ENCODE assay signal across 9 cellular contexts in genomic region chr1:160169553-160170399, GRCh38. TPM values are rescaled to one million over a fixed set of nuclear protein-coding genes. Genes with fewer than 3 reads are reported as not detected.
DNase-seq lines count a peak whose midpoint lies in the region; ATAC-seq, FAIRE-seq and TF ChIP-seq lines count a peak whose summit lies in the region.
"Had no signal": no experiment of that assay in that cellular context is flagged by ENCODE, and none has a peak within 500 bp of the region (broad histone marks: within the 10 kb centered on the region; RNA-seq: fewer than 3 reads in every experiment).

No MANE protein-coding gene starts in this region.

- BruUV-seq in HepG2 (replicated peaks; lab: Mats Ljungman, UMichigan), result no TSS peak

- CTCF ChIA-PET in HepG2 (lab: Yijun Ruan, JAX; ENCODE audit: low intra/inter-chr PET ratio, low total read pairs), result no interaction called here

- no peaks in the 10 kb centered on the region for H3K9me3 ChIP-seq in HepG2 (ENCODE audit: low read length)
- no peaks in the 10 kb centered on the region for H3K9me3 ChIP-seq in right lobe of liver

- 28% methylated on average over 15 of the region's 15 CpGs for WGBS in HepG2 (ENCODE audit: low lambda C conversion rate)
- WGBS in right lobe of liver (ENCODE audit: insufficient coverage, low coverage, low lambda C conversion rate, missing lambda C conversion rate), result 34% methylated on average over 10 of the region's 15 CpGs

- H2AFZ ChIP-seq in HepG2 (ENCODE audit: low read length), result no peak overlapping the region

- TF ChIP-seq EP300 in HepG2 (IDR thresholded peaks at IDR 0.05; ENCODE audit: low read depth in 2 of 2, low read length in 2 of 2) (no peak), HepG2 (CRISPR knock-in tag; IDR thresholded peaks at IDR 0.05; ENCODE audit: borderline replicate concordance) (no peak)

- H3K27ac ChIP-seq in HepG2 (ENCODE audit: extremely low read length, insufficient read depth, low read length) (no peak overlapping the region), right lobe of liver (no peak overlapping the region)

- intact Hi-C loops in HepG2 (cut with micrococcal nuclease; ENCODE audit: unreplicated experiment), result no loop called here
- intact Hi-C loops in right lobe of liver (cut with DNase I), result loop anchor here in 1 of 2 donors (10.0 kb wide), 1 partner anchor 55 kb away; the partner anchor contains the start of gene ATP1A2

- no peak overlapping the region for H3K27ac Mint-ChIP-seq in activated T-helper 17 cell treated with anti-CD3 and anti-CD28 coated beads, Interleukin-2, amount 50 U/mL, for 72 hours
- H3K27ac Mint-ChIP-seq: T-helper 1 cell treated with Interleukin-12 subunit alpha and Interleukin-12 subunit beta and Interleukin-4 antibody, amounts not matched to agents 30 μg/mL and 1 μg/mL, for 36 hours had no signal

- TF ChIP-seq CTCF in HepG2 (CRISPR knock-in tag; IDR thresholded peaks at IDR 0.05), result no peak
- no peak for TF ChIP-seq CTCF in right lobe of liver (IDR thresholded peaks at IDR 0.05)

- H3K79me2 ChIP-seq in HepG2 (ENCODE audit: insufficient read depth, low read length), result no peaks in the 10 kb centered on the region

- in situ Hi-C loops in HepG2 (cut with HindIII; ENCODE audit: extremely low pct_ligation_motif_present, low pct_unique_long_range_greater_than_20kb), result no loop called here

- no peak for FAIRE-seq in HepG2 (lab: Jason Lieb, UNC)

- TF ChIP-seq POLR2A in HepG2 (IDR thresholded peaks at IDR 0.05; ENCODE audit: insufficient read depth in 1 of 2, low read depth in 2 of 2, low read length in 2 of 2) (no peak), right lobe of liver (IDR thresholded peaks at IDR 0.05) (no peak)

- H3K4me2 ChIP-seq in HepG2 (ENCODE audit: low read depth, low read length), result no peak overlapping the region; the same call in 1 of the 2 replicates

- H3K9me3 Mint-ChIP-seq in activated T-helper 17 cell treated with anti-CD3 and anti-CD28 coated beads, Interleukin-2, amount 50 U/mL, for 72 hours, result no peaks in the 10 kb centered on the region
- H3K9me3 Mint-ChIP-seq: T-helper 1 cell treated with Interleukin-12 subunit alpha and Interleukin-12 subunit beta and Interleukin-4 antibody, amounts not matched to agents 30 μg/mL and 1 μg/mL, for 36 hours had no signal

- H3K4me1 Mint-ChIP-seq in activated T-helper 17 cell treated with anti-CD3 and anti-CD28 coated beads, Interleukin-2, amount 50 U/mL, for 72 hours, result peaks cover 9% of the 10 kb centered on the region

- H3K27me3 Mint-ChIP-seq in activated T-helper 17 cell treated with anti-CD3 and anti-CD28 coated beads, Interleukin-2, amount 50 U/mL, for 72 hours, result peaks cover 28% of the 10 kb centered on the region

- H3K9ac ChIP-seq in HepG2 (ENCODE audit: insufficient read depth, low read depth, low read length), result no peak overlapping the region

- no peak overlapping the region for H3K4me3 Mint-ChIP-seq in activated T-helper 17 cell treated with anti-CD3 and anti-CD28 coated beads, Interleukin-2, amount 50 U/mL, for 72 hours
- H3K4me3 Mint-ChIP-seq: T-helper 1 cell treated with Interleukin-12 subunit alpha and Interleukin-12 subunit beta and Interleukin-4 antibody, amounts not matched to agents 30 μg/mL and 1 μg/mL, for 36 hours had no signal

- DNase-seq in HepG2 (ENCODE audit: low spot score) (no peak), right lobe of liver (no peak), COLO829 (ENCODE audit: low spot score) (no peak), cortex of kidney (lab: John Stamatoyannopoulos, UW) (no peak), cerebellar cortex (ENCODE audit: low spot score) (no peak)
- peak; percentile 63 for DNase-seq in stimulated activated naive CD8-positive, alpha-beta T cell treated with anti-CD3 and anti-CD28 coated beads, Interleukin-15, Interleukin-2, amounts not matched to agents 100 U/mL and 50 U/mL, for 24 hours

- POLR2A ChIA-PET in HepG2 (lab: Yijun Ruan, JAX), result no interaction called here

- peaks cover 15% of the 10 kb centered on the region; the same call in 1 of the 2 replicates for H3K4me1 ChIP-seq in HepG2 (ENCODE audit: insufficient read depth, low read length)
- no peaks in the 10 kb centered on the region for H3K4me1 ChIP-seq in right lobe of liver

- no peak for TF ChIP-seq RAD21 in HepG2 (CRISPR knock-in tag; IDR thresholded peaks at IDR 0.05)

- H3K36me3 ChIP-seq in HepG2 (replicated peaks in 1 of 2; ENCODE audit: control insufficient read depth in 1 of 2, insufficient read depth in 2 of 2, low read length in 2 of 2) (no peaks in the 10 kb centered on the region), right lobe of liver (no peaks in the 10 kb centered on the region)

- H4K20me1 ChIP-seq in HepG2 (ENCODE audit: insufficient read depth, low read length), result no peaks in the 10 kb centered on the region

- no peaks in the 10 kb centered on the region for H3K36me3 Mint-ChIP-seq in activated T-helper 17 cell treated with anti-CD3 and anti-CD28 coated beads, Interleukin-2, amount 50 U/mL, for 72 hours (ENCODE audit: low read depth)

- peak; percentile 71 for ATAC-seq in HepG2
- no peak for ATAC-seq in right lobe of liver
- ATAC-seq in HG03520 (IDR thresholded peaks at IDR 0.05; ENCODE audit: unreplicated experiment), result peak; percentile 43
- peak; percentile 72 for ATAC-seq in activated T-helper 17 cell treated with anti-CD3 and anti-CD28 coated beads, Interleukin-2, amount 50 U/mL, for 72 hours (replicated peaks)
- peak; percentile 69 for ATAC-seq in stimulated activated naive CD8-positive, alpha-beta T cell treated with anti-CD3 and anti-CD28 coated beads, Interleukin-15, Interleukin-2, amounts not matched to agents 100 U/mL and 50 U/mL, for 24 hours

- no peak overlapping the region for H3K4me3 ChIP-seq in HepG2 (replicated peaks in 1 of 3; ENCODE audit: insufficient read depth in 1 of 3, low read depth in 2 of 3, low read length in 3 of 3)
- H3K4me3 ChIP-seq in right lobe of liver, result no peak overlapping the region

- H3K27me3 ChIP-seq in HepG2 (ENCODE audit: control insufficient read depth in 1 of 2, insufficient read depth in 2 of 2, low read length in 2 of 2), result peaks cover 2 to 47% of the 10 kb centered on the region in 2 experiments; a peak in 3 of 5 replicates
- H3K27me3 ChIP-seq in right lobe of liver, result no peaks in the 10 kb centered on the region

RNA-seq across cellular contexts. Expression of gene ATP1A4, which starts 18.4 kb away (rescaled TPM):
- not detected in 2 replicates for total RNA-seq in HepG2 (2016; rRNA removed; fragmentation: Illumina TruSeq; extraction: Trizol)
- not detected in 2 replicates for total RNA-seq in HepG2 (2016; cell fraction: cytosol; rRNA removed; fragmentation: Illumina TruSeq; extraction: Trizol; ENCODE audit: low read depth)
- total RNA-seq in HepG2 (2016; cell fraction: insoluble cytoplasmic fraction; rRNA removed; fragmentation: Illumina TruSeq; extraction: Trizol), result not detected in 2 replicates
- not detected in 2 replicates for total RNA-seq in HepG2 (2016; cell fraction: membrane; rRNA removed; fragmentation: Illumina TruSeq; extraction: Trizol)
- total RNA-seq in HepG2 (2016; cell fraction: nucleus; rRNA removed; fragmentation: Illumina TruSeq; extraction: Trizol), result not detected in 2 replicates
- not detected in 2 replicates for polyA plus RNA-seq in HepG2 (2011; rRNA removed)
- polyA plus RNA-seq in HepG2 (2011; cell fraction: cytosol; rRNA removed), result not detected in 2 replicates
- not detected in 2 replicates for polyA plus RNA-seq in HepG2 (2011; cell fraction: nucleus; rRNA removed)
- not detected in 2 replicates for polyA plus RNA-seq in HepG2 (2012)
- polyA plus RNA-seq in HepG2 (2016; cell fraction: cytosol; fragmentation: Illumina TruSeq; extraction: Trizol; ENCODE audit: low read depth), result not detected in 2 replicates
- not detected in 2 replicates for polyA plus RNA-seq in HepG2 (2016; cell fraction: insoluble cytoplasmic fraction; fragmentation: Illumina TruSeq; extraction: Trizol; ENCODE audit: low read depth)
- not detected in 2 replicates for polyA plus RNA-seq in HepG2 (2016; cell fraction: membrane; fragmentation: Illumina TruSeq; extraction: Trizol; ENCODE audit: low read depth)
- polyA plus RNA-seq in HepG2 (2016; cell fraction: nucleus; fragmentation: Illumina TruSeq; extraction: Trizol; ENCODE audit: insufficient read depth, low read depth), result not detected in 2 replicates
- polyA minus RNA-seq in HepG2 (2011; rRNA and poly(A)+ RNA removed; ENCODE audit: low replicate concordance), result not detected in 2 replicates
- polyA minus RNA-seq in HepG2 (2011; cell fraction: cytosol; rRNA and poly(A)+ RNA removed), result not detected in 2 replicates
- not detected in 2 replicates for polyA minus RNA-seq in HepG2 (2011; cell fraction: nucleus; rRNA and poly(A)+ RNA removed)
- total RNA-seq in right lobe of liver, result not detected
- total RNA-seq in activated T-helper 17 cell treated with anti-CD3 and anti-CD28 coated beads, Interleukin-2, amount 50 U/mL, for 72 hours, result under 1 TPM in 1 of 2 donors, not detected in 1; 0.48 TPM

RNA-seq across cellular contexts. Expression of gene CASQ1, which starts 20.6 kb away (rescaled TPM):
- total RNA-seq in HepG2 (2016; rRNA removed; fragmentation: Illumina TruSeq; extraction: Trizol) (0.20 TPM in 2 replicates), right lobe of liver (under 1 TPM in 1 of 6 experiments, not detected in 5; 0.25 TPM)
- not detected in 2 replicates for total RNA-seq in HepG2 (2016; cell fraction: cytosol; rRNA removed; fragmentation: Illumina TruSeq; extraction: Trizol; ENCODE audit: low read depth)
- total RNA-seq in HepG2 (2016; cell fraction: insoluble cytoplasmic fraction; rRNA removed; fragmentation: Illumina TruSeq; extraction: Trizol), result 0.06 TPM in 1 of 2 replicates, not detected in the other
- 0.19 TPM in 1 of 2 replicates, not detected in the other for total RNA-seq in HepG2 (2016; cell fraction: membrane; rRNA removed; fragmentation: Illumina TruSeq; extraction: Trizol)
- not detected in 2 replicates for total RNA-seq in HepG2 (2016; cell fraction: nucleus; rRNA removed; fragmentation: Illumina TruSeq; extraction: Trizol)
- 0.09 TPM in 2 replicates for polyA plus RNA-seq in HepG2 (2011; rRNA removed)
- polyA plus RNA-seq in HepG2 (2011; cell fraction: cytosol; rRNA removed), result 0.05 TPM in 1 of 2 replicates, not detected in the other
- not detected in 2 replicates for polyA plus RNA-seq in HepG2 (2011; cell fraction: nucleus; rRNA removed)
- polyA plus RNA-seq in HepG2 (2012), result 0.12 TPM in 1 of 2 replicates, not detected in the other
- polyA plus RNA-seq in HepG2 (2016; cell fraction: cytosol; fragmentation: Illumina TruSeq; extraction: Trizol; ENCODE audit: low read depth), result 0.09 and 0.17 TPM in 2 replicates
- polyA plus RNA-seq in HepG2 (2016; cell fraction: insoluble cytoplasmic fraction; fragmentation: Illumina TruSeq; extraction: Trizol; ENCODE audit: low read depth), result 0.30 and 0.41 TPM in 2 replicates
- polyA plus RNA-seq in HepG2 (2016; cell fraction: membrane; fragmentation: Illumina TruSeq; extraction: Trizol; ENCODE audit: low read depth), result 0.21 and 0.30 TPM in 2 replicates
- polyA plus RNA-seq in HepG2 (2016; cell fraction: nucleus; fragmentation: Illumina TruSeq; extraction: Trizol; ENCODE audit: insufficient read depth, low read depth), result not detected in 2 replicates
- not detected in 2 replicates for polyA minus RNA-seq in HepG2 (2011; rRNA and poly(A)+ RNA removed; ENCODE audit: low replicate concordance)
- polyA minus RNA-seq in HepG2 (2011; cell fraction: cytosol; rRNA and poly(A)+ RNA removed), result not detected in 2 replicates
- polyA minus RNA-seq in HepG2 (2011; cell fraction: nucleus; rRNA and poly(A)+ RNA removed), result not detected in 2 replicates
- total RNA-seq in activated T-helper 17 cell treated with anti-CD3 and anti-CD28 coated beads, Interleukin-2, amount 50 U/mL, for 72 hours, result not detected

RNA-seq across cellular contexts. Expression of gene PEA15, which starts 35.4 kb away (rescaled TPM):
- total RNA-seq in HepG2 (2016; rRNA removed; fragmentation: Illumina TruSeq; extraction: Trizol) (12.1 and 15.8 TPM in 2 replicates), right lobe of liver (10 to 100 TPM; 11.5 to 45.7 (median 18.0) TPM)
- total RNA-seq in HepG2 (2016; cell fraction: cytosol; rRNA removed; fragmentation: Illumina TruSeq; extraction: Trizol; ENCODE audit: low read depth), result 5.3 and 6.2 TPM in 2 replicates
- total RNA-seq in HepG2 (2016; cell fraction: insoluble cytoplasmic fraction; rRNA removed; fragmentation: Illumina TruSeq; extraction: Trizol), result 13.1 and 13.5 TPM in 2 replicates
- total RNA-seq in HepG2 (2016; cell fraction: membrane; rRNA removed; fragmentation: Illumina TruSeq; extraction: Trizol), result 19.6 and 23.0 TPM in 2 replicates
- total RNA-seq in HepG2 (2016; cell fraction: nucleus; rRNA removed; fragmentation: Illumina TruSeq; extraction: Trizol), result 6.0 and 6.1 TPM in 2 replicates
- polyA plus RNA-seq in HepG2 (2011; rRNA removed), result 35.2 and 40.4 TPM in 2 replicates
- polyA plus RNA-seq in HepG2 (2011; cell fraction: cytosol; rRNA removed), result 28.3 and 34.3 TPM in 2 replicates
- 14.9 and 20.5 TPM in 2 replicates for polyA plus RNA-seq in HepG2 (2011; cell fraction: nucleus; rRNA removed)
- polyA plus RNA-seq in HepG2 (2012), result 13.8 and 25.9 TPM in 2 replicates
- polyA plus RNA-seq in HepG2 (2016; cell fraction: cytosol; fragmentation: Illumina TruSeq; extraction: Trizol; ENCODE audit: low read depth), result 23.0 and 24.9 TPM in 2 replicates
- polyA plus RNA-seq in HepG2 (2016; cell fraction: insoluble cytoplasmic fraction; fragmentation: Illumina TruSeq; extraction: Trizol; ENCODE audit: low read depth), result 40.5 and 45.7 TPM in 2 replicates
- 43.4 and 51.8 TPM in 2 replicates for polyA plus RNA-seq in HepG2 (2016; cell fraction: membrane; fragmentation: Illumina TruSeq; extraction: Trizol; ENCODE audit: low read depth)
- 23.2 and 27.2 TPM in 2 replicates for polyA plus RNA-seq in HepG2 (2016; cell fraction: nucleus; fragmentation: Illumina TruSeq; extraction: Trizol; ENCODE audit: insufficient read depth, low read depth)
- polyA minus RNA-seq in HepG2 (2011; rRNA and poly(A)+ RNA removed; ENCODE audit: low replicate concordance), result 14.7 and 92.5 TPM in 2 replicates
- 11.5 TPM in 2 replicates for polyA minus RNA-seq in HepG2 (2011; cell fraction: cytosol; rRNA and poly(A)+ RNA removed)
- polyA minus RNA-seq in HepG2 (2011; cell fraction: nucleus; rRNA and poly(A)+ RNA removed), result 3.0 and 7.3 TPM in 2 replicates
- total RNA-seq in activated T-helper 17 cell treated with anti-CD3 and anti-CD28 coated beads, Interleukin-2, amount 50 U/mL, for 72 hours, result 10 to 100 TPM; 48.7 to 49.4 TPM

RNA-seq across cellular contexts. Expression of gene ATP1A2, which starts 54.2 kb away (rescaled TPM):
- total RNA-seq in HepG2 (2016; rRNA removed; fragmentation: Illumina TruSeq; extraction: Trizol), result not detected in 2 replicates
- total RNA-seq in HepG2 (2016; cell fraction: cytosol; rRNA removed; fragmentation: Illumina TruSeq; extraction: Trizol; ENCODE audit: low read depth), result not detected in 2 replicates
- total RNA-seq in HepG2 (2016; cell fraction: insoluble cytoplasmic fraction; rRNA removed; fragmentation: Illumina TruSeq; extraction: Trizol), result 0.02 TPM in 1 of 2 replicates, not detected in the other
- 0.03 TPM in 1 of 2 replicates, not detected in the other for total RNA-seq in HepG2 (2016; cell fraction: membrane; rRNA removed; fragmentation: Illumina TruSeq; extraction: Trizol)
- not detected in 2 replicates for total RNA-seq in HepG2 (2016; cell fraction: nucleus; rRNA removed; fragmentation: Illumina TruSeq; extraction: Trizol)
- 0.16 TPM in 2 replicates for polyA plus RNA-seq in HepG2 (2011; rRNA removed)
- polyA plus RNA-seq in HepG2 (2011; cell fraction: cytosol; rRNA removed), result 0.04 and 0.16 TPM in 2 replicates
- 0.50 and 1.3 TPM in 2 replicates for polyA plus RNA-seq in HepG2 (2011; cell fraction: nucleus; rRNA removed)
- polyA plus RNA-seq in HepG2 (2012), result 0.16 and 0.95 TPM in 2 replicates
- not detected in 2 replicates for polyA plus RNA-seq in HepG2 (2016; cell fraction: cytosol; fragmentation: Illumina TruSeq; extraction: Trizol; ENCODE audit: low read depth)
- not detected in 2 replicates for polyA plus RNA-seq in HepG2 (2016; cell fraction: insoluble cytoplasmic fraction; fragmentation: Illumina TruSeq; extraction: Trizol; ENCODE audit: low read depth)
- not detected in 2 replicates for polyA plus RNA-seq in HepG2 (2016; cell fraction: membrane; fragmentation: Illumina TruSeq; extraction: Trizol; ENCODE audit: low read depth)
- polyA plus RNA-seq in HepG2 (2016; cell fraction: nucleus; fragmentation: Illumina TruSeq; extraction: Trizol; ENCODE audit: insufficient read depth, low read depth), result not detected in 2 replicates
- polyA minus RNA-seq in HepG2 (2011; rRNA and poly(A)+ RNA removed; ENCODE audit: low replicate concordance), result 0.07 and 0.44 TPM in 2 replicates
- 0.18 and 0.79 TPM in 2 replicates for polyA minus RNA-seq in HepG2 (2011; cell fraction: cytosol; rRNA and poly(A)+ RNA removed)
- polyA minus RNA-seq in HepG2 (2011; cell fraction: nucleus; rRNA and poly(A)+ RNA removed), result 0.26 and 0.37 TPM in 2 replicates
- total RNA-seq in right lobe of liver, result 1 to 10 TPM in 1 of 6 experiments, under 1 TPM in 5; 0.22 to 1.7 (median 0.36) TPM
- not detected for total RNA-seq in activated T-helper 17 cell treated with anti-CD3 and anti-CD28 coated beads, Interleukin-2, amount 50 U/mL, for 72 hours

Comparison
In these comparisons a context has a peak if more than half of its experiments do, and no peak if none do; other contexts are left out.
1. ATAC-seq: peak in HepG2 (single experiment), HG03520 (single experiment), activated T-helper 17 cell treated with anti-CD3 and anti-CD28 coated beads, Interleukin-2, amount 50 U/mL, for 72 hours (single experiment) and stimulated activated naive CD8-positive, alpha-beta T cell treated with anti-CD3 and anti-CD28 coated beads, Interleukin-15, Interleukin-2, amounts not matched to agents 100 U/mL and 50 U/mL, for 24 hours (single experiment); none in right lobe of liver (0 of 4).